Comparison of ENCODE assay signal across 19 cellular contexts in genomic region chr3:62677926-62678325, GRCh38.
"Had no signal": no experiment of that assay in that cellular context is flagged by ENCODE, and none has a peak within 500 bp of the region (broad histone marks: within the 10 kb centered on the region; RNA-seq: fewer than 3 reads in every experiment).

No MANE protein-coding gene starts in this region.

- H3K9me3 Mint-ChIP-seq: type B pancreatic cell had no signal

- H3K9me3 ChIP-seq: heart left ventricle, pancreas, suprapubic skin, thyroid gland had no signal

- H3K4me3 Mint-ChIP-seq: natural killer cell treated with Interleukin-12 subunit alpha and Interleukin-12 subunit beta and Interleukin-15 and Interleukin-18, amount 100 ng/mL, for 72 hours; type B pancreatic cell had no signal

- H3K27me3 ChIP-seq: pancreas, suprapubic skin, thyroid gland had no signal

- ATAC-seq: esophagus mucosa; heart left ventricle; natural killer cell treated with Interleukin-12 subunit alpha and Interleukin-12 subunit beta and Interleukin-15 and Interleukin-18, amount 100 ng/mL, for 72 hours; pancreas; stimulated activated naive CD8-positive, alpha-beta T cell treated with anti-CD3 and anti-CD28 coated beads, Interleukin-15, Interleukin-2, amounts not matched to agents 100 U/mL and 50 U/mL, for 24 hours had no signal

- H3K4me3 ChIP-seq: dorsolateral prefrontal cortex, heart left ventricle, pancreas, smooth muscle cell, suprapubic skin, thyroid gland had no signal

- DNase-seq: cortex of kidney; dorsolateral prefrontal cortex; effector CD8-positive, alpha-beta T cell; heart left ventricle; hippocampal formation; kidney glomerular epithelial cell; mammary epithelial cell; occipital lobe; pancreas; right cardiac atrium; stimulated activated CD4-positive, alpha-beta T cell treated with anti-CD3 and anti-CD28 coated beads, Interleukin-2, amount 100 ng/mL, for 48 hours; stimulated activated naive CD8-positive, alpha-beta T cell treated with anti-CD3 and anti-CD28 coated beads, Interleukin-15, Interleukin-2, amounts not matched to agents 100 U/mL and 50 U/mL, for 24 hours; thyroid gland had no signal

- H3K4me1 ChIP-seq: suprapubic skin had no signal

- H3K36me3 ChIP-seq: heart left ventricle, pancreas, suprapubic skin, thyroid gland had no signal

- H3K27me3 Mint-ChIP-seq: progenitor cell of endocrine pancreas had no signal

- H3K27ac Mint-ChIP-seq: natural killer cell treated with Interleukin-12 subunit alpha and Interleukin-12 subunit beta and Interleukin-15 and Interleukin-18, amount 100 ng/mL, for 72 hours; progenitor cell of endocrine pancreas; type B pancreatic cell had no signal

- H3K27ac ChIP-seq: dorsolateral prefrontal cortex, heart left ventricle, pancreas, suprapubic skin, thyroid gland had no signal

- H3K36me3 Mint-ChIP-seq: type B pancreatic cell had no signal
